ENCODE assay signal across 20 cellular contexts in genomic region chr12:15801770-15802393, GRCh38. TPM values are rescaled to one million over a fixed set of nuclear protein-coding genes. Genes with fewer than 3 reads are reported as not detected.
DNase-seq lines count a peak whose midpoint lies in the region; ATAC-seq, FAIRE-seq and TF ChIP-seq lines count a peak whose summit lies in the region.
"Had no signal": no experiment of that assay in that cellular context is flagged by ENCODE, and none has a peak within 500 bp of the region (broad histone marks: within the 10 kb centered on the region; RNA-seq: fewer than 3 reads in every experiment).

No MANE protein-coding gene starts in this region.

- TF ChIP-seq RAD21 in A549 (conservative IDR thresholded peaks at IDR 0.05 in 1 of 2, IDR thresholded peaks at IDR 0.05 in 1 of 2) = no peak

- CTCF ChIA-PET in A549 (lab: Yijun Ruan, JAX) = interaction anchor here (0.8 to 1.1 kb wide), 2 partner anchors 13 to 213 kb away, joined by 3 read pairs; partner anchors contain the start of gene EPS8
- CTCF ChIA-PET in RWPE1 (lab: Yijun Ruan, JAX) = no interaction called here

- DNase-seq in A549 (ENCODE audit: low read depth in 1 of 2, low spot score in 1 of 2) = peak in 1 of 2 experiments; percentile 26
- DNase-seq in HPDE6-E6E7 (ENCODE audit: extremely low spot score) = peak; percentile 83
- peak; percentile 84 for DNase-seq in RWPE1 (ENCODE audit: low spot score)
- peak; percentile 67 for DNase-seq in islet precursor cell
- DNase-seq in NK-92 treated with Interleukin-12 subunit alpha and Interleukin-12 subunit beta, amount 100 ng/mL, for 24 hours (lab: John Stamatoyannopoulos, UW) = no peak
- DNase-seq: activated naive CD4-positive, alpha-beta T cell; activated T-cell treated with anti-CD3 and anti-CD28 coated beads, Interleukin-2, amount 50 U/mL, for 24 hours; foreskin melanocyte; NCI-H1092; NCI-H2081; stimulated activated CD4-positive, alpha-beta T cell treated with anti-CD3 and anti-CD28 coated beads, Interleukin-1b, Interleukin-23, amount 100 ng/mL, for 48 hours had no signal

- 0 out of 3 replicates have a peak overlapping the region, but pooled peaks have one; percentile 7 for H3K4me2 ChIP-seq in A549
- H3K4me2 ChIP-seq: BLaER1 treated with 17β-estradiol and CSF1 and Interleukin-3, amounts not matched to agents 10 nM and 100 nM; KMS-11 had no signal

- TF ChIP-seq POLR2A in A549 (IDR thresholded peaks at IDR 0.05; ENCODE audit: low read length) (no peak), GM18505 (IDR thresholded peaks at IDR 0.05; ENCODE audit: borderline replicate concordance, extremely low read depth, insufficient read depth, insufficient read length) (no peak)

- H3K4me3 ChIP-seq in A549 = no peak overlapping the region
- H3K4me3 ChIP-seq: BLaER1 treated with 17β-estradiol and CSF1 and Interleukin-3, amounts not matched to agents 10 nM and 100 nM; cardiac muscle cell had no signal

- TF ChIP-seq CTCF in A549 (IDR thresholded peaks at IDR 0.05) (no peak), RWPE1 (conservative IDR thresholded peaks at IDR 0.05; ENCODE audit: low read depth) (no peak)

- WGBS in A549 (ENCODE audit: missing lambda C conversion rate) = 84% methylated on average over 5 of the region's 5 CpGs

- TF ChIP-seq EP300 in A549 (IDR thresholded peaks at IDR 0.05) = no peak

- no peaks in the 10 kb centered on the region for H3K9me3 ChIP-seq in A549
- H3K9me3 ChIP-seq: BLaER1 treated with 17β-estradiol and CSF1 and Interleukin-3, amounts not matched to agents 10 nM and 100 nM had no signal

- H3K27ac ChIP-seq in A549 = no peak overlapping the region
- H3K27ac ChIP-seq in RWPE1 = no peak overlapping the region
- H3K27ac ChIP-seq: BLaER1 treated with 17β-estradiol and CSF1 and Interleukin-3, amounts not matched to agents 10 nM and 100 nM; cardiac muscle cell; KMS-11 had no signal

- ATAC-seq in A549 (peak; percentile 47 to 54), GM18505 (IDR thresholded peaks at IDR 0.05; ENCODE audit: unreplicated experiment) (no peak), HG03432 (IDR thresholded peaks at IDR 0.05; ENCODE audit: unreplicated experiment) (no peak), GM18909 (IDR thresholded peaks at IDR 0.05; ENCODE audit: poor library complexity, unreplicated experiment) (no peak)
- ATAC-seq: natural killer cell treated with Interleukin-12 subunit alpha and Interleukin-12 subunit beta and Interleukin-15 and Interleukin-18, amount 100 ng/mL, for 72 hours; stimulated activated memory B cell treated with anti-CD40 and anti-IgM and Interleukin-4, amounts not matched to agents 10 μg/mL and 1 μg/mL and 100 μg/mL, for 72 hours had no signal

- peaks cover 49% of the 10 kb centered on the region for H3K4me1 ChIP-seq in A549
- H3K4me1 ChIP-seq: BLaER1 treated with 17β-estradiol and CSF1 and Interleukin-3, amounts not matched to agents 10 nM and 100 nM had no signal

- FAIRE-seq in A549 (lab: Jason Lieb, UNC) = no peak
- FAIRE-seq: endothelial cell of umbilical vein had no signal

- POLR2A ChIA-PET in A549 (lab: Yijun Ruan, JAX) (no interaction called here), RWPE1 (lab: Yijun Ruan, JAX; ENCODE audit: low non-redundant PET) (no interaction called here)

TF ChIP-seq in A549, 52 proteins besides CTCF, POLR2A, EP300 and RAD21:
- TF ChIP-seq ELK1 (IDR thresholded peaks at IDR 0.05; ENCODE audit: low read depth, low read length) = no peak
- TF ChIP-seq CEBPB (IDR thresholded peaks at IDR 0.05) = no peak
- TF ChIP-seq CHD2 (IDR thresholded peaks at IDR 0.05; ENCODE audit: low read length, partially characterized antibody) = no peak
- no peak for TF ChIP-seq HES2 (IDR thresholded peaks at IDR 0.05)
- TF ChIP-seq HDAC2 (IDR thresholded peaks at IDR 0.05) = no peak
- no peak for TF ChIP-seq JUNB (IDR thresholded peaks at IDR 0.05)
- no peak for TF ChIP-seq FOSB (CRISPR knock-in tag; IDR thresholded peaks at IDR 0.05)
- TF ChIP-seq USF2 (IDR thresholded peaks at IDR 0.05) = no peak
- no peak for TF ChIP-seq MAX (IDR thresholded peaks at IDR 0.05)

RNA-seq across cellular contexts. Expression of gene EPS8, which starts 12.7 kb away (rescaled TPM):
- 101 and 106 TPM in 2 replicates for polyA plus RNA-seq in A549 (2011; rRNA removed)
- 22.4 and 22.5 TPM in 2 replicates for polyA plus RNA-seq in A549 (2012; cell fraction: cytosol; rRNA removed)
- 16.5 and 19.5 TPM in 2 replicates for polyA plus RNA-seq in A549 (2012; cell fraction: nucleus; rRNA removed)
- 20.1 to 28.2 TPM (median 25.1 TPM) in 3 replicates for polyA plus RNA-seq in A549 (2017; fragmentation: RNase III; extraction: RNeasy Plus Mini Kit Qiagen cat#74134 plus additional on column Dnase treatment)
- 85.5 and 132 TPM in 2 replicates for polyA minus RNA-seq in A549 (2011; rRNA and poly(A)+ RNA removed)

Comparison
In these comparisons a context has a peak if more than half of its experiments do, and no peak if none do; other contexts are left out.
1. ATAC-seq: peak in A549 (2 of 2); none in GM18505 (single experiment), HG03432 (single experiment) and GM18909 (single experiment).